Comparison of ENCODE assay signal across 1 cellular context in genomic region chr17:64024215-64024654, GRCh38.
TF ChIP-seq lines count a peak whose summit lies in the region.

No MANE protein-coding gene starts in this region.

TF ChIP-seq in HepG2, 621 proteins besides CTCF, POLR2A, EP300 and RAD21:
- TF ChIP-seq ZNF577 (CRISPR knock-in tag; IDR thresholded peaks at IDR 0.05; ENCODE audit: borderline replicate concordance, low read depth), result no peak
- no peak for TF ChIP-seq CAMTA2 (CRISPR knock-in tag; IDR thresholded peaks at IDR 0.05; ENCODE audit: borderline replicate concordance)
- no peak for TF ChIP-seq ZSCAN25 (CRISPR knock-in tag; IDR thresholded peaks at IDR 0.05)
- no peak for TF ChIP-seq ZNF724P (CRISPR knock-in tag; IDR thresholded peaks at IDR 0.05; ENCODE audit: borderline replicate concordance)
- no peak for TF ChIP-seq ELK4 (CRISPR knock-in tag; IDR thresholded peaks at IDR 0.05; ENCODE audit: borderline replicate concordance)
- no peak for TF ChIP-seq HNF4G (IDR thresholded peaks at IDR 0.05; ENCODE audit: borderline replicate concordance, low read depth, low read length)
- no peak for TF ChIP-seq HNF4G (CRISPR knock-in tag; IDR thresholded peaks at IDR 0.05; ENCODE audit: borderline replicate concordance, low read depth)
- no peak for TF ChIP-seq MTF2 (CRISPR knock-in tag; IDR thresholded peaks at IDR 0.05; ENCODE audit: borderline replicate concordance)
- TF ChIP-seq CREB1 (IDR thresholded peaks at IDR 0.05), result peak; percentile 89
- TF ChIP-seq CREB1 (CRISPR knock-in tag; IDR thresholded peaks at IDR 0.05), result no peak
- no peak for TF ChIP-seq ZHX2 (IDR thresholded peaks at IDR 0.05; ENCODE audit: low read depth)
- TF ChIP-seq ZHX2 (CRISPR knock-in tag; IDR thresholded peaks at IDR 0.05; ENCODE audit: borderline replicate concordance), result no peak
- TF ChIP-seq ZNF850 (CRISPR knock-in tag; conservative IDR thresholded peaks at IDR 0.05), result no peak
- TF ChIP-seq FUBP1 (CRISPR knock-in tag; IDR thresholded peaks at IDR 0.05; ENCODE audit: borderline replicate concordance), result no peak
- TF ChIP-seq ATF7 (IDR thresholded peaks at IDR 0.05), result peak; percentile 97
- no peak for TF ChIP-seq ATF7 (CRISPR knock-in tag; IDR thresholded peaks at IDR 0.05)
- 0 out of 2 replicates have a peak, but pooled peaks have one; percentile 7 for TF ChIP-seq ZFP82 (CRISPR knock-in tag; IDR thresholded peaks at IDR 0.05; ENCODE audit: borderline replicate concordance)
- no peak for TF ChIP-seq IRF2 (CRISPR knock-in tag; IDR thresholded peaks at IDR 0.05)
- no peak for TF ChIP-seq U2AF1 (optimal IDR thresholded peaks at IDR 0.05; ENCODE audit: low read depth, low read length)
- TF ChIP-seq NFE2L2 (IDR thresholded peaks at IDR 0.05; ENCODE audit: low read length), result no peak
- TF ChIP-seq ZNF512B (CRISPR knock-in tag; IDR thresholded peaks at IDR 0.05; ENCODE audit: borderline replicate concordance), result no peak
- TF ChIP-seq CEBPB (IDR thresholded peaks at IDR 0.05; ENCODE audit: borderline replicate concordance, low read depth, low read length), result 0 out of 2 replicates have a peak, but pooled peaks have one; percentile 13
